11 cellular contexts compared by ENCODE assay signal in the genomic region with DNA sequence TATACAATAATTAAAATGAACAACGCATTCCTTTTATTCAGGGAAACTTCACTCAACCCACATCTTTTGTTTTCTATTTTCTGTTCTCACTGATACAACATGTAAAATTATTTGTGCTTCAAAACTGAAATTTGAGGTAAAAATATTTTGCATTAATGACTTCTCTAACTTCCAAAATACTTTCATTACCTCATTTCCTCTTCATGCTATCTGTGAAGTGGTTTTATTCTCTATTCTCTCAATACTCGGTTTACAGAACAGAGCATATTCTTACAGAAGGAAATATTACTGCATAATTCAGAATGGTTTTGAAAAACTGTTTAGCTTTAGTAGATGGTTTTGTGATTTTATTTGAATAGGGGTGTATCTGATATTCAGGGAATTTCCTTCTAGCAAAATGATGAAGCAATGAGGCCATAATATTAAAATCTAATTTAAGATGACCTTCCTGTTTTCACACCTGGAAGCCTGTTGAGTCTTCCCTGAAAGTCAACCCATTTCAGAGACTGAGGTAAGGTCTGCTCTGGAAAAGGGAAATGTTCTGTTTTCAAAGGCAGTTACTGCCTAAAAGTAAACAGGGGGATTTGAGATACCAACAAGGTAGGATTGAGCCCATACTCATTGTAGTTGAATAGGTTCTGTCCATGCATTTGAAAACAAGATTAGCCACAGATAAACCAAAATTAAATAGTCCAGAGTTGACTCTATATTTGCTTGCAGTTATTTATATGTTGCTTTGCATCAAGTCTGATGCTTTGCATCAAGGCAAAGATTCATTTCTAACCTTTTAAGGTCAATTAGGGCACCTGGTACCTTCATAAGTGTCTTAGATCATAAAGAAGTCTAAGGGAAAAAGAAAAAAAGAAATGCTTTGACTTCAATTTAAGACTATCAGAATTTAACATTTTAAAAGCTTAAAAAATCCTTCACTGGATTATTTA. TPM values are rescaled to one million over a fixed set of nuclear protein-coding genes. Genes with fewer than 3 reads are reported as not detected.
DNase-seq lines count a peak whose midpoint lies in the region; ATAC-seq and TF ChIP-seq lines count a peak whose summit lies in the region.
"Had no signal": no experiment of that assay in that cellular context is flagged by ENCODE, and none has a peak within 500 bp of the region (broad histone marks: within the 10 kb centered on the region; RNA-seq: fewer than 3 reads in every experiment).

No MANE protein-coding gene starts in this region.

- TF ChIP-seq CTCF in natural killer cell (IDR thresholded peaks at IDR 0.05) (no peak), A673 (conservative IDR thresholded peaks at IDR 0.05; ENCODE audit: low read depth, low read length) (no peak)

- H3K27me3 ChIP-seq in A673 (replicated peaks; ENCODE audit: insufficient read depth, low read depth, low read length, poor library complexity): no peaks in the 10 kb centered on the region

- no TSS peak for BruUV-seq in A673 (replicated peaks; lab: Mats Ljungman, UMichigan)

- H3K27ac Mint-ChIP-seq in activated CD8-positive, alpha-beta memory T cell treated with anti-CD3 and anti-CD28 coated beads, Interleukin-2, amount 10 ng/mL, durations not matched to agents 7 days and 5 days: peak overlapping the region; percentile 16
- peak overlapping the region; percentile 78 to 85 for H3K27ac Mint-ChIP-seq in natural killer cell
- H3K27ac Mint-ChIP-seq: mesothelial cell of epicardium had no signal

- DNase-seq in activated CD8-positive, alpha-beta memory T cell treated with anti-CD3 and anti-CD28 coated beads, Interleukin-2, amount 10 ng/mL, durations not matched to agents 7 days and 5 days: no peak
- no peak for DNase-seq in activated CD8-positive, alpha-beta memory T cell treated with anti-CD3 and anti-CD28 coated beads, Interleukin-2, amount 50 U/mL, for 48 hours
- DNase-seq in natural killer cell (no peak), A673 (ENCODE audit: low spot score) (no peak), erythroblast (lab: John Stamatoyannopoulos, UW) (no peak), GOT3 (lab: John Stamatoyannopoulos, UW) (no peak)
- DNase-seq: central memory CD4-positive, alpha-beta T cell; foreskin melanocyte had no signal

- POLR2A ChIA-PET in A673 (lab: Charles Lee; ENCODE audit: low non-redundant PET): no interaction called here

- no peaks in the 10 kb centered on the region for H3K27me3 Mint-ChIP-seq in activated CD8-positive, alpha-beta memory T cell treated with anti-CD3 and anti-CD28 coated beads, Interleukin-2, amount 10 ng/mL, durations not matched to agents 7 days and 5 days
- no peaks in the 10 kb centered on the region for H3K27me3 Mint-ChIP-seq in natural killer cell (ENCODE audit: low read depth in 2 of 2)

- H3K36me3 ChIP-seq in A673 (ENCODE audit: insufficient read depth, low read length, poor library complexity, severe bottlenecking): no peaks in the 10 kb centered on the region

- H3K9me3 ChIP-seq in A673 (ENCODE audit: low read depth, low read length, poor library complexity, severe bottlenecking): no peaks in the 10 kb centered on the region

- CTCF ChIA-PET in activated CD8-positive, alpha-beta memory T cell treated with anti-CD3 and anti-CD28 coated beads, Interleukin-2, amount 10 ng/mL, durations not matched to agents 7 days and 5 days (lab: Charles Lee): interaction anchor here (1.2 to 1.6 kb wide), 3 partner anchors 8 to 149 kb away, joined by 3 to 4 read pairs (median 3); no protein-coding TSS in a partner anchor
- CTCF ChIA-PET in A673 (lab: Charles Lee): no interaction called here

- no peak for ATAC-seq in activated CD8-positive, alpha-beta memory T cell treated with anti-CD3 and anti-CD28 coated beads, Interleukin-2, amount 10 ng/mL, durations not matched to agents 7 days and 5 days
- peak; percentile 53 for ATAC-seq in GM21619 (IDR thresholded peaks at IDR 0.05; ENCODE audit: unreplicated experiment)
- ATAC-seq in HG03457 (IDR thresholded peaks at IDR 0.05; ENCODE audit: unreplicated experiment): peak; percentile 62
- ATAC-seq in natural killer cell: no peak

- peaks cover 32% of the 10 kb centered on the region for H3K36me3 Mint-ChIP-seq in activated CD8-positive, alpha-beta memory T cell treated with anti-CD3 and anti-CD28 coated beads, Interleukin-2, amount 10 ng/mL, durations not matched to agents 7 days and 5 days
- H3K36me3 Mint-ChIP-seq in natural killer cell: no peaks in the 10 kb centered on the region
- H3K36me3 Mint-ChIP-seq: mesothelial cell of epicardium had no signal

- intact Hi-C loops in natural killer cell (cut with micrococcal nuclease) (loop anchor here (5.0 kb wide), 1 partner anchor 34 kb away; no protein-coding TSS in a partner anchor), A673 (cut with micrococcal nuclease; ENCODE audit: unreplicated experiment) (no loop called here)

- peaks cover 34% of the 10 kb centered on the region for H3K4me1 Mint-ChIP-seq in activated CD8-positive, alpha-beta memory T cell treated with anti-CD3 and anti-CD28 coated beads, Interleukin-2, amount 10 ng/mL, durations not matched to agents 7 days and 5 days
- H3K4me1 Mint-ChIP-seq in natural killer cell: peaks cover 23 to 34% of the 10 kb centered on the region in 2 donors

- no peaks in the 10 kb centered on the region for H3K4me1 ChIP-seq in A673 (ENCODE audit: insufficient read depth, low read length, poor library complexity, severe bottlenecking)

- no peak overlapping the region for H3K4me3 Mint-ChIP-seq in activated CD8-positive, alpha-beta memory T cell treated with anti-CD3 and anti-CD28 coated beads, Interleukin-2, amount 10 ng/mL, durations not matched to agents 7 days and 5 days
- H3K4me3 Mint-ChIP-seq in natural killer cell: peak overlapping the region; percentile 70
- H3K4me3 Mint-ChIP-seq: mesothelial cell of epicardium had no signal

- no peak for TF ChIP-seq POLR2A in erythroblast (IDR thresholded peaks at IDR 0.05; ENCODE audit: low read length)

- no peak overlapping the region for H3K27ac ChIP-seq in A673 (ENCODE audit: low read depth, low read length, poor library complexity, severe bottlenecking)

- H3K4me3 ChIP-seq in A673 (ENCODE audit: low read depth, low read length, poor library complexity, severe bottlenecking): no peak overlapping the region

- peaks cover 4% of the 10 kb centered on the region for H3K9me3 Mint-ChIP-seq in activated CD8-positive, alpha-beta memory T cell treated with anti-CD3 and anti-CD28 coated beads, Interleukin-2, amount 10 ng/mL, durations not matched to agents 7 days and 5 days (ENCODE audit: low read depth)
- H3K9me3 Mint-ChIP-seq in natural killer cell: no peaks in the 10 kb centered on the region
- H3K9me3 Mint-ChIP-seq: mesothelial cell of epicardium had no signal

RNA-seq across cellular contexts. Expression of a gene that starts 50.8 kb away (rescaled TPM):
- 10 to 100 TPM; 19.4 to 21.8 TPM for total RNA-seq in activated CD8-positive, alpha-beta memory T cell treated with anti-CD3 and anti-CD28 coated beads, Interleukin-2, amount 10 ng/mL, durations not matched to agents 7 days and 5 days
- total RNA-seq in natural killer cell (10 to 100 TPM; 15.8 to 18.1 (median 17.9) TPM), A673 (2021) (20.7 and 22.5 TPM in 2 replicates)

RNA-seq across cellular contexts. Expression of a gene that starts 51.3 kb away (rescaled TPM):
- total RNA-seq in activated CD8-positive, alpha-beta memory T cell treated with anti-CD3 and anti-CD28 coated beads, Interleukin-2, amount 10 ng/mL, durations not matched to agents 7 days and 5 days: 1 to 10 TPM; 6.7 to 9.5 TPM
- 10 to 100 TPM in 1 of 3 donors, 1 to 10 TPM in 2; 7.2 to 15.2 (median 8.4) TPM for total RNA-seq in natural killer cell
- 4.2 and 5.2 TPM in 2 replicates for total RNA-seq in A673 (2021)

Comparison
In these comparisons a context has a peak if more than half of its experiments do, and no peak if none do; other contexts are left out.
1. ATAC-seq: peak in GM21619 (single experiment) and HG03457 (single experiment); none in activated CD8-positive, alpha-beta memory T cell treated with anti-CD3 and anti-CD28 coated beads, Interleukin-2, amount 10 ng/mL, durations not matched to agents 7 days and 5 days (single experiment) and natural killer cell (0 of 3).